In the genomic region with DNA sequence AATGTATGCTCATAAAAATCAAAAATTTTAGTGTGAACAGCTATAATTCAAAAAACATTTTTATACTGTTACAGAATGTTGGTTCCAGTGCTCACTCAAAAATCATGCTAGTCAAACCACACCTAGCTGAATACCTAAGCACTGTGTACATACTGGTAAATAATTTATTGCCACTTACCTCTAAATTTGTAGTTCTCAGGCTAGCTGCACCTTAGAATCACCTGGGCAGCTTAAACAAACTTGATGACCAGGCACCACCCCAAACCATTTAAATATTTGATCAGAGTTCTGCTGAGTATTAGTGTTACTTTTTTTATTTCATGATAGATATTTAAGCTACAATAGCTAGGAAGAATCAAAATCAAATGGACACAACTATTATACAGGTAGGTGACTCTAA, we compare ENCODE assay signal across 20 cellular contexts. TPM values are rescaled to one million over a fixed set of nuclear protein-coding genes. Genes with fewer than 3 reads are reported as not detected.
A peak's percentile ranks its signal among the peaks of the same experiment; 100 is the strongest.
DNase-seq lines count a peak whose midpoint lies in the region; ATAC-seq, FAIRE-seq and TF ChIP-seq lines count a peak whose summit lies in the region.
"Had no signal": no experiment of that assay in that cellular context is flagged by ENCODE, and none has a peak within 500 bp of the region (broad histone marks: within the 10 kb centered on the region; RNA-seq: fewer than 3 reads in every experiment).

No MANE protein-coding gene starts in this region.

- H3K9ac ChIP-seq in PC-3 (ENCODE audit: low read length) = no peak overlapping the region

- no peaks in the 10 kb centered on the region for H4K20me1 ChIP-seq in PC-3 (ENCODE audit: low read length)

- POLR2A ChIA-PET in PC-3 (lab: Charles Lee; ENCODE audit: unreplicated experiment) = interaction anchor here (0.6 kb wide), 1 partner anchor 91 kb away, joined by 3 read pairs; no protein-coding TSS in a partner anchor

- intact Hi-C loops in PC-3 (cut with micrococcal nuclease) = no loop called here
- intact Hi-C loops in vagina (cut with DNase I) = no loop called here
- intact Hi-C loops in right cardiac atrium (cut with DNase I) = no loop called here

- CTCF ChIA-PET in PC-3 (lab: Charles Lee) = no interaction called here

- TF ChIP-seq CTCF in PC-3 (conservative IDR thresholded peaks at IDR 0.05; ENCODE audit: low read depth, low read length) (no peak), vagina (IDR thresholded peaks at IDR 0.05) (no peak)

- FAIRE-seq in small intestine (lab: Jason Lieb, UNC) (no peak), RCC 7860 (lab: Jason Lieb, UNC) (no peak)
- FAIRE-seq: H54 had no signal

- H3K4me3 ChIP-seq in PC-3 (ENCODE audit: low read length) (no peak overlapping the region), small intestine (ENCODE audit: low read depth in 1 of 2, low read length in 2 of 2) (no peak overlapping the region), vagina (no peak overlapping the region), right cardiac atrium (ENCODE audit: low read length) (no peak overlapping the region)
- H3K4me3 ChIP-seq: MG63, SJSA1 had no signal

- no peaks in the 10 kb centered on the region for H3F3A ChIP-seq in PC-3 (ENCODE audit: low read length, unreplicated experiment)

- no peaks in the 10 kb centered on the region for H3K9me2 ChIP-seq in PC-3 (replicated peaks; ENCODE audit: low read length)

- no peak overlapping the region for H3K27ac ChIP-seq in PC-3 (ENCODE audit: low read length)
- no peak overlapping the region for H3K27ac ChIP-seq in small intestine (ENCODE audit: low read depth in 1 of 2, low read length in 1 of 2)
- H3K27ac ChIP-seq in vagina = no peak overlapping the region
- H3K27ac ChIP-seq in right cardiac atrium (ENCODE audit: low read length) = no peak overlapping the region

- H3K4me1 ChIP-seq in PC-3 (ENCODE audit: insufficient read depth, low read length) (peaks cover 54% of the 10 kb centered on the region), small intestine (ENCODE audit: control insufficient read depth in 2 of 2, insufficient read depth in 1 of 2, low read depth in 1 of 2, low read length in 1 of 2) (no peaks in the 10 kb centered on the region), vagina (no peaks in the 10 kb centered on the region), right cardiac atrium (ENCODE audit: control insufficient read depth, insufficient read depth, low read length) (no peaks in the 10 kb centered on the region)

- H3K36me3 ChIP-seq in PC-3 (ENCODE audit: low read depth, low read length) (no peaks in the 10 kb centered on the region), small intestine (ENCODE audit: control insufficient read depth in 2 of 2, insufficient read depth in 2 of 2, low read length in 2 of 2) (no peaks in the 10 kb centered on the region), vagina (no peaks in the 10 kb centered on the region)
- H3K36me3 ChIP-seq: MG63, SJSA1 had no signal

- no peaks in the 10 kb centered on the region for H3K79me2 ChIP-seq in PC-3 (ENCODE audit: low read length)

- peak overlapping the region; percentile 57 for H3K4me2 ChIP-seq in PC-3 (ENCODE audit: low read length)

- BruUV-seq in PC-3 (replicated peaks; lab: Mats Ljungman, UMichigan) = no TSS peak

- H3K27me3 ChIP-seq in PC-3 (ENCODE audit: low read length) (no peaks in the 10 kb centered on the region), small intestine (ENCODE audit: control insufficient read depth in 2 of 2, insufficient read depth in 2 of 2, low read length in 2 of 2) (no peaks in the 10 kb centered on the region), vagina (no peaks in the 10 kb centered on the region), right cardiac atrium (ENCODE audit: control insufficient read depth, insufficient read depth) (no peaks in the 10 kb centered on the region)
- H3K27me3 ChIP-seq: MG63, SJSA1 had no signal

- no peaks in the 10 kb centered on the region for H3K9me3 ChIP-seq in PC-3 (ENCODE audit: low read length)
- H3K9me3 ChIP-seq in small intestine (ENCODE audit: control insufficient read depth, low read depth) = no peaks in the 10 kb centered on the region
- no peaks in the 10 kb centered on the region for H3K9me3 ChIP-seq in vagina
- H3K9me3 ChIP-seq in right cardiac atrium (ENCODE audit: control insufficient read depth, low read length) = no peaks in the 10 kb centered on the region
- H3K9me3 ChIP-seq: Caco-2, MG63, SJSA1 had no signal

- no peak for TF ChIP-seq POLR2A in vagina (IDR thresholded peaks at IDR 0.05)

- DNase-seq in DMS53 treated with DMSO at 0.1 percent for 48 hours (lab: John Stamatoyannopoulos, UW; ENCODE audit: unreplicated experiment) (peak; percentile 34), PC-3 (peak; percentile 46), left lobe of liver (ENCODE audit: low spot score) (no peak), small intestine (peak; percentile 4), vagina (ENCODE audit: extremely low spot score in 2 of 2) (no peak), RCC 7860 (ENCODE audit: low spot score) (no peak), right cardiac atrium (no peak)
- DNase-seq: Caco-2; CD4-positive, CD25-positive, alpha-beta regulatory T cell; DMS79; HFFc6; Karpas-422; MG63; NCI-H1092; NCI-H1694 treated with DMSO at 0.1 percent for 48 hours; NCI-H2107; NCI-H226; NCI-H526 treated with DMSO at 0.1 percent for 48 hours had no signal

- ATAC-seq in PC-3 (peak; percentile 27; the same call in 1 of the 2 replicates), left lobe of liver (peak; percentile 68), right cardiac atrium (no peak)

- H2AFZ ChIP-seq in PC-3 (ENCODE audit: low read length) = no peak overlapping the region

RNA-seq across cellular contexts. Expression of gene TMCO5A, which starts 32.3 kb away (rescaled TPM):
- total RNA-seq in PC-3 (2014; rRNA removed) (not detected in 2 replicates), left lobe of liver (not detected), vagina (not detected), right cardiac atrium (not detected)
- polyA plus RNA-seq in small intestine (not detected), right cardiac atrium (not detected)
- total RNA-seq: Caco-2; CD4-positive, CD25-positive, alpha-beta regulatory T cell; HFFc6; SJSA1 had no signal
- polyA plus RNA-seq: CD4-positive, CD25-positive, alpha-beta regulatory T cell had no signal

Comparison
In these comparisons a context has a peak if more than half of its experiments do, and no peak if none do; other contexts are left out.
1. DNase-seq: peak in DMS53 treated with DMSO at 0.1 percent for 48 hours (single experiment), PC-3 (single experiment) and small intestine (single experiment); none in left lobe of liver (single experiment), vagina (0 of 2), RCC 7860 (single experiment) and right cardiac atrium (0 of 3).
2. ATAC-seq: peak in PC-3 (single experiment) and left lobe of liver (single experiment); none in right cardiac atrium (0 of 2).